ENCODE assay signal across 16 cellular contexts in genomic region chr1:226891846-226892533, GRCh38. TPM values are rescaled to one million over a fixed set of nuclear protein-coding genes. Genes with fewer than 3 reads are reported as not detected.
DNase-seq lines count a peak whose midpoint lies in the region; ATAC-seq and TF ChIP-seq lines count a peak whose summit lies in the region.
"Had no signal": no experiment of that assay in that cellular context is flagged by ENCODE, and none has a peak within 500 bp of the region (broad histone marks: within the 10 kb centered on the region; RNA-seq: fewer than 3 reads in every experiment).

No MANE protein-coding gene starts in this region.

- CTCF ChIA-PET in activated CD4-positive, alpha-beta memory T cell treated with anti-CD3 and anti-CD28 coated beads, Interleukin-2, amount 10 ng/mL, durations not matched to agents 7 days and 5 days (lab: Charles Lee) = no interaction called here

- no peaks in the 10 kb centered on the region for H3K9me3 Mint-ChIP-seq in endothelial cell (ENCODE audit: unreplicated experiment)
- H3K9me3 Mint-ChIP-seq in activated CD4-positive, alpha-beta memory T cell treated with anti-CD3 and anti-CD28 coated beads, Interleukin-2, amount 10 ng/mL, durations not matched to agents 7 days and 5 days = no peaks in the 10 kb centered on the region
- H3K9me3 Mint-ChIP-seq: GM23338; stimulated activated naive B cell treated with anti-CD40 and anti-IgM and Interleukin-4, amounts not matched to agents 10 μg/mL and 1 μg/mL and 100 μg/mL, for 72 hours had no signal

- H3K4me1 ChIP-seq in lower lobe of right lung (peaks cover 8% of the 10 kb centered on the region), psoas muscle (no peaks in the 10 kb centered on the region), colonic mucosa (no peaks in the 10 kb centered on the region)
- H3K4me1 ChIP-seq: adrenal gland, BE2C had no signal

- DNase-seq in Ammon's horn (ENCODE audit: low spot score) = peak; percentile 21
- DNase-seq in HK-2 (ENCODE audit: unreplicated experiment) = peak; percentile 17
- DNase-seq in endothelial cell (ENCODE audit: low spot score) = no peak
- DNase-seq in lower lobe of right lung = no peak
- no peak for DNase-seq in GM10266 (ENCODE audit: extremely low spot score)
- DNase-seq in activated CD4-positive, alpha-beta memory T cell treated with anti-CD3 and anti-CD28 coated beads, Interleukin-2, amount 10 ng/mL, durations not matched to agents 7 days and 5 days = no peak
- DNase-seq in psoas muscle = no peak
- no peak for DNase-seq in colonic mucosa
- DNase-seq: effector CD4-positive, alpha-beta T cell; islet precursor cell; NCI-H2081 treated with DMSO at 0.1 percent for 48 hours; stimulated activated CD4-positive, alpha-beta T cell treated with anti-CD3 and anti-CD28 coated beads, Interleukin-4, amount 100 ng/mL, for 24 hours; stimulated activated naive B cell treated with anti-CD40 and anti-IgM and Interleukin-4, amounts not matched to agents 10 μg/mL and 1 μg/mL and 100 μg/mL, for 72 hours had no signal

- H3K27ac Mint-ChIP-seq in endothelial cell (ENCODE audit: unreplicated experiment) = peak overlapping the region; percentile 6
- no peak overlapping the region for H3K27ac Mint-ChIP-seq in activated CD4-positive, alpha-beta memory T cell treated with anti-CD3 and anti-CD28 coated beads, Interleukin-2, amount 10 ng/mL, durations not matched to agents 7 days and 5 days
- H3K27ac Mint-ChIP-seq: GM23338; stimulated activated naive B cell treated with anti-CD40 and anti-IgM and Interleukin-4, amounts not matched to agents 10 μg/mL and 1 μg/mL and 100 μg/mL, for 72 hours had no signal

- peaks cover 23% of the 10 kb centered on the region for H3K36me3 Mint-ChIP-seq in endothelial cell (ENCODE audit: low read depth, unreplicated experiment)
- H3K36me3 Mint-ChIP-seq in activated CD4-positive, alpha-beta memory T cell treated with anti-CD3 and anti-CD28 coated beads, Interleukin-2, amount 10 ng/mL, durations not matched to agents 7 days and 5 days (ENCODE audit: low read depth) = peaks cover 5% of the 10 kb centered on the region

- intact Hi-C loops in lower lobe of right lung (cut with DNase I) = no loop called here
- intact Hi-C loops in psoas muscle (cut with DNase I) = no loop called here
- intact Hi-C loops in colonic mucosa (cut with DNase I) = no loop called here

- H3K27ac ChIP-seq in lower lobe of right lung = peak overlapping the region; percentile 36
- H3K27ac ChIP-seq in psoas muscle = no peak overlapping the region
- H3K27ac ChIP-seq in colonic mucosa = no peak overlapping the region

- WGBS in psoas muscle, 3 donors = 78 to 81% (median 80%) methylated on average over 18 of the region's 18 CpGs

- ATAC-seq in lower lobe of right lung (peak in 1 of 2 donors; percentile 20), psoas muscle (no peak)
- ATAC-seq: GM23338; stimulated activated naive B cell treated with anti-CD40 and anti-IgM and Interleukin-4, amounts not matched to agents 10 μg/mL and 1 μg/mL and 100 μg/mL, for 72 hours had no signal

- H3K4me3 Mint-ChIP-seq in endothelial cell (ENCODE audit: unreplicated experiment) = no peak overlapping the region
- H3K4me3 Mint-ChIP-seq in activated CD4-positive, alpha-beta memory T cell treated with anti-CD3 and anti-CD28 coated beads, Interleukin-2, amount 10 ng/mL, durations not matched to agents 7 days and 5 days = no peak overlapping the region
- H3K4me3 Mint-ChIP-seq: GM23338; stimulated activated naive B cell treated with anti-CD40 and anti-IgM and Interleukin-4, amounts not matched to agents 10 μg/mL and 1 μg/mL and 100 μg/mL, for 72 hours had no signal

- H3K36me3 ChIP-seq in lower lobe of right lung (peaks cover 88% of the 10 kb centered on the region), psoas muscle (ENCODE audit: insufficient read depth in 1 of 2, low read depth in 1 of 2) (peaks cover 0 to 98% of the 10 kb centered on the region in 2 donors), colonic mucosa (no peaks in the 10 kb centered on the region)
- H3K36me3 ChIP-seq: BE2C had no signal

- H3K9me3 ChIP-seq in lower lobe of right lung = no peaks in the 10 kb centered on the region
- no peaks in the 10 kb centered on the region for H3K9me3 ChIP-seq in psoas muscle
- H3K9me3 ChIP-seq in colonic mucosa = no peaks in the 10 kb centered on the region
- H3K9me3 ChIP-seq: adrenal gland, BE2C had no signal

- H3K27me3 Mint-ChIP-seq in endothelial cell (ENCODE audit: unreplicated experiment) = no peaks in the 10 kb centered on the region
- no peaks in the 10 kb centered on the region for H3K27me3 Mint-ChIP-seq in activated CD4-positive, alpha-beta memory T cell treated with anti-CD3 and anti-CD28 coated beads, Interleukin-2, amount 10 ng/mL, durations not matched to agents 7 days and 5 days
- H3K27me3 Mint-ChIP-seq: stimulated activated naive B cell treated with anti-CD40 and anti-IgM and Interleukin-4, amounts not matched to agents 10 μg/mL and 1 μg/mL and 100 μg/mL, for 72 hours had no signal

- no peak overlapping the region for H3K9ac ChIP-seq in colonic mucosa (ENCODE audit: low read depth in 2 of 2, low read length in 2 of 2)

- POLR2A ChIA-PET in activated CD4-positive, alpha-beta memory T cell treated with anti-CD3 and anti-CD28 coated beads, Interleukin-2, amount 10 ng/mL, durations not matched to agents 7 days and 5 days (lab: Charles Lee) = interaction anchor here (3.5 kb wide), 1 partner anchor 9 kb away, joined by 15 read pairs; no protein-coding TSS in a partner anchor

- TF ChIP-seq CTCF in endothelial cell (IDR thresholded peaks at IDR 0.05; ENCODE audit: unreplicated experiment) = no peak
- TF ChIP-seq CTCF in lower lobe of right lung (IDR thresholded peaks at IDR 0.05) = no peak
- no peak for TF ChIP-seq CTCF in GM10266 (IDR thresholded peaks at IDR 0.05; ENCODE audit: control insufficient read depth, insufficient read depth, low read depth, missing control alignments)
- TF ChIP-seq CTCF in psoas muscle (IDR thresholded peaks at IDR 0.05) = no peak
- no peak for TF ChIP-seq CTCF in colonic mucosa (IDR thresholded peaks at IDR 0.05)

- H3K27me3 ChIP-seq in lower lobe of right lung (ENCODE audit: low read depth) (no peaks in the 10 kb centered on the region), psoas muscle (ENCODE audit: insufficient read depth in 3 of 3, low read length in 2 of 3) (no peaks in the 10 kb centered on the region), colonic mucosa (no peaks in the 10 kb centered on the region)
- H3K27me3 ChIP-seq: adrenal gland, BE2C had no signal

- H3K4me1 Mint-ChIP-seq in endothelial cell (ENCODE audit: unreplicated experiment) = peaks cover 15% of the 10 kb centered on the region
- no peaks in the 10 kb centered on the region for H3K4me1 Mint-ChIP-seq in activated CD4-positive, alpha-beta memory T cell treated with anti-CD3 and anti-CD28 coated beads, Interleukin-2, amount 10 ng/mL, durations not matched to agents 7 days and 5 days
- H3K4me1 Mint-ChIP-seq: GM23338 had no signal

- no peak overlapping the region for H3K4me3 ChIP-seq in lower lobe of right lung
- H3K4me3 ChIP-seq in psoas muscle = no peak overlapping the region
- H3K4me3 ChIP-seq in colonic mucosa = no peak overlapping the region
- H3K4me3 ChIP-seq: adrenal gland, GM23338 had no signal

RNA-seq across cellular contexts. Expression of gene PSEN2, which starts 21.6 kb away (rescaled TPM):
- 19.8 TPM for total RNA-seq in endothelial cell (ENCODE audit: unreplicated experiment)
- 26.6 TPM for total RNA-seq in lower lobe of right lung
- total RNA-seq in activated CD4-positive, alpha-beta memory T cell treated with anti-CD3 and anti-CD28 coated beads, Interleukin-2, amount 10 ng/mL, durations not matched to agents 7 days and 5 days = 1 to 10 TPM; 4.5 to 4.9 TPM
- 10 to 100 TPM; 26.2 to 31.5 (median 28.0) TPM for total RNA-seq in psoas muscle
- polyA plus RNA-seq in psoas muscle = 10 to 100 TPM; 15.5 to 30.6 (median 19.4) TPM
- 10 to 100 TPM; 16.6 to 18.1 TPM for total RNA-seq in colonic mucosa

RNA-seq across cellular contexts. Expression of gene COQ8A, which starts 48.1 kb away (rescaled TPM):
- 22.7 TPM for total RNA-seq in endothelial cell (ENCODE audit: unreplicated experiment)
- 45.0 TPM for total RNA-seq in lower lobe of right lung
- total RNA-seq in activated CD4-positive, alpha-beta memory T cell treated with anti-CD3 and anti-CD28 coated beads, Interleukin-2, amount 10 ng/mL, durations not matched to agents 7 days and 5 days = 10 to 100 TPM; 18.1 to 18.5 TPM
- total RNA-seq in psoas muscle = 1,000 to 10,000 TPM in 1 of 4 donors, 100 to 1,000 TPM in 3; 574 to 1,432 (median 837) TPM
- polyA plus RNA-seq in psoas muscle = 1,000 to 10,000 TPM in 1 of 3 donors, 100 to 1,000 TPM in 2; 134 to 1,231 (median 616) TPM
- 10 to 100 TPM; 56.3 to 58.1 TPM for total RNA-seq in colonic mucosa

Comparison
In these comparisons a context has a peak if more than half of its experiments do, and no peak if none do; other contexts are left out.
1. DNase-seq: peak in Ammon's horn (single experiment) and HK-2 (single experiment); none in endothelial cell (single experiment), lower lobe of right lung (single experiment), GM10266 (single experiment), activated CD4-positive, alpha-beta memory T cell treated with anti-CD3 and anti-CD28 coated beads, Interleukin-2, amount 10 ng/mL, durations not matched to agents 7 days and 5 days (single experiment), psoas muscle (0 of 2) and colonic mucosa (single experiment).
2. RNA of gene COQ8A, which starts 48.1 kb away (total RNA-seq): 574 to 1,432 TPM in psoas muscle; 56.3 to 58.1 TPM in colonic mucosa, 45.0 TPM in lower lobe of right lung (single experiment), 22.7 TPM in endothelial cell (single experiment) and 18.1 to 18.5 TPM in activated CD4-positive, alpha-beta memory T cell treated with anti-CD3 and anti-CD28 coated beads, Interleukin-2, amount 10 ng/mL, durations not matched to agents 7 days and 5 days; every median in the first group is over 4 times any median in the second.